24 cellular contexts compared by ENCODE assay signal in the genomic region with DNA sequence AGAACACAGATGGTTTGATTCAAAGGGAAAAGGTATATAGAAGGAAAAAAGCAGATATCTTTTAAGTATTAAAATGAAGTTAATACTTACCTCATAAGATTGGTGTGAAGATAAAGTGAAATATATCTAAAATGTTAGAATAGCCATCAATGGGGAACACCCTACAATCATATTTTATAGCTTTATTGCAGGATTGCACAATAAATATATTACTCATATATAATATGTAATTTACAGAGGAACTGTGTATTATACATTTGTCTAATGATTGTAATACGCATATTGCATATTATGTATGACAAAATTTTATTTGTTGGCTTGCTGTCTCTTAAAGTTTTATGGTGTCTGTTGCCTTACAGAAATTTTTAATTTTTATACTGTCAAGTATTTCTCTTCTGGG.
"Had no signal": no experiment of that assay in that cellular context is flagged by ENCODE, and none has a peak within 500 bp of the region (broad histone marks: within the 10 kb centered on the region; RNA-seq: fewer than 3 reads in every experiment).

No MANE protein-coding gene starts in this region.

- H2AFZ ChIP-seq: PC-9 had no signal

- H3K9me3 ChIP-seq: SK-N-SH had no signal

- H3K4me3 ChIP-seq: PC-9 had no signal

- H3K27ac ChIP-seq: PC-9 had no signal

- H3K4me2 ChIP-seq: PC-9, SK-N-SH had no signal

- DNase-seq: KBM-7; MV-4-11; NCI-H1048; NCI-H1105; NCI-H1417; NCI-H1436 treated with DMSO at 0.1 percent for 48 hours; NCI-H1694; NCI-H187 treated with DMSO at 0.1 percent for 48 hours; NCI-H2081; NCI-H2107; NCI-H2227 treated with DMSO at 0.1 percent for 48 hours; NCI-H524 treated with DMSO at 0.1 percent for 48 hours; NCI-H69; NCI-H774; NK-92 treated with Interleukin-12 subunit alpha and Interleukin-12 subunit beta, amount 100 ng/mL, for 24 hours; OCI-M1; PC-9; RPMI8226; SHP77; SK-N-SH; SW 1271; T-cell had no signal

- H3K9ac ChIP-seq: SK-N-SH had no signal

- FAIRE-seq: HepG2, RCC 7860 had no signal

- ATAC-seq: HepG2, T-cell had no signal
